In the genomic region with DNA sequence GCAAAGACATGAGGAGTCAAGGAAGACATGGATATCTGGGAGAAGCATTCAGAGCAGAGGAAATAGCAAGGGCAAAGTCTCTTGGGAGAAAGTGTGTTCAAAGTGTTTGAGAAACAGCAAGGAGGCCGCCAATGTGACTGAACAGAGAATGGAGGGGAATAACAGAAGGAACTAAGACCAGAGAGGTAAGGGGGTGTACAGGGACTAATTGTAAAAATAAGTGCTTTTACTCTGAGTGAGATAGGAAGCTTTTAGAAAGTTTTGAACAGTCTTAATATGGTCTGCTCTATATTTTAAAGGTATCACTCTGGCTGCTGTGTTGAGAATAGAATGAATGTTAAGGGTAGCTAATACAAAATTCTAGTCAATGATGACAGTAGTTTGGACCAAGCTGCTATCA, we compare ENCODE assay signal across 20 cellular contexts. TPM values are rescaled to one million over a fixed set of nuclear protein-coding genes. Genes with fewer than 3 reads are reported as not detected.
DNase-seq lines count a peak whose midpoint lies in the region; ATAC-seq, FAIRE-seq and TF ChIP-seq lines count a peak whose summit lies in the region.
"Had no signal": no experiment of that assay in that cellular context is flagged by ENCODE, and none has a peak within 500 bp of the region (broad histone marks: within the 10 kb centered on the region; RNA-seq: fewer than 3 reads in every experiment).

No MANE protein-coding gene starts in this region.

- no peak overlapping the region for H3K27ac Mint-ChIP-seq in astrocyte (ENCODE audit: unreplicated experiment)
- H3K27ac Mint-ChIP-seq: CD4-positive, CD25-positive, alpha-beta regulatory T cell; CD8-positive, alpha-beta T cell had no signal

- H3K4me2 ChIP-seq in astrocyte (ENCODE audit: low read length) (no peak overlapping the region), hepatocyte (no peak overlapping the region)
- H3K4me2 ChIP-seq: BLaER1 had no signal

- H3K9me3 ChIP-seq in HEK293 (ENCODE audit: control insufficient read depth, insufficient read depth, low read depth, low read length) (no peaks in the 10 kb centered on the region), astrocyte (ENCODE audit: insufficient read depth, low read depth, low read length) (no peaks in the 10 kb centered on the region), hepatocyte (ENCODE audit: low read depth) (no peaks in the 10 kb centered on the region)
- H3K9me3 ChIP-seq: BLaER1 had no signal

- H3K4me1 ChIP-seq in HEK293 (ENCODE audit: control insufficient read depth, insufficient read depth, low read length) = no peaks in the 10 kb centered on the region
- H3K4me1 ChIP-seq in astrocyte (ENCODE audit: insufficient read depth, low read length) = no peaks in the 10 kb centered on the region
- H3K4me1 ChIP-seq in hepatocyte (ENCODE audit: insufficient read depth) = peaks cover 4% of the 10 kb centered on the region

- H3K79me2 ChIP-seq in astrocyte (ENCODE audit: insufficient read depth, low read length) (peaks cover under 1% of the 10 kb centered on the region), hepatocyte (no peaks in the 10 kb centered on the region)

- no peaks in the 10 kb centered on the region for H4K20me1 ChIP-seq in astrocyte (ENCODE audit: insufficient read depth, low read length)
- no peaks in the 10 kb centered on the region for H4K20me1 ChIP-seq in hepatocyte (ENCODE audit: insufficient read depth, poor library complexity, severe bottlenecking)
- H4K20me1 ChIP-seq: BLaER1 had no signal

- no peaks in the 10 kb centered on the region for H3K27me3 Mint-ChIP-seq in astrocyte (ENCODE audit: low read depth, unreplicated experiment)
- H3K27me3 Mint-ChIP-seq: CD4-positive, CD25-positive, alpha-beta regulatory T cell had no signal

- CTCF ChIA-PET in HEK293 (lab: Yijun Ruan, JAX) = no interaction called here
- CTCF ChIA-PET in RWPE1 (lab: Yijun Ruan, JAX) = interaction anchor here (1.4 kb wide), 1 partner anchor 103 kb away, joined by 6 read pairs; a partner anchor contains a TSS

- DNase-seq in GM18507 (ENCODE audit: extremely low spot score, insufficient read length, low read depth) = no peak
- no peak for DNase-seq in astrocyte (ENCODE audit: low read depth)
- no peak for DNase-seq in hepatocyte (ENCODE audit: low spot score)
- no peak for DNase-seq in stimulated activated naive CD4-positive, alpha-beta T cell treated with Interleukin-2 at 50 U/mL for 16 hours (lab: John Stamatoyannopoulos, UW)
- no peak for DNase-seq in RWPE1 (ENCODE audit: low spot score)
- DNase-seq: CD4-positive, CD25-positive, alpha-beta regulatory T cell; CD8-positive, alpha-beta T cell; DMS 273 treated with DMSO at 0.1 percent for 48 hours; DMS79; EL; GDM1; GOT3; H7; HCEC 1CT had no signal

- no peak overlapping the region for H3K4me3 Mint-ChIP-seq in astrocyte (ENCODE audit: unreplicated experiment)
- H3K4me3 Mint-ChIP-seq: CD8-positive, alpha-beta T cell had no signal

- ATAC-seq in HG02763 (IDR thresholded peaks at IDR 0.05; ENCODE audit: unreplicated experiment) = no peak
- ATAC-seq: CD8-positive, alpha-beta T cell had no signal

- H2AFZ ChIP-seq in astrocyte (ENCODE audit: low read depth, low read length) = no peak overlapping the region
- no peak overlapping the region for H2AFZ ChIP-seq in hepatocyte

- H3K36me3 Mint-ChIP-seq in astrocyte (ENCODE audit: low read depth, unreplicated experiment) = peaks cover 2% of the 10 kb centered on the region
- H3K36me3 Mint-ChIP-seq: CD8-positive, alpha-beta T cell had no signal

- H3K9me2 ChIP-seq in hepatocyte (replicated peaks; ENCODE audit: insufficient read depth) = no peaks in the 10 kb centered on the region

- H3K27me3 ChIP-seq in astrocyte (ENCODE audit: insufficient read depth, low read length) = no peaks in the 10 kb centered on the region
- H3K27me3 ChIP-seq in hepatocyte = no peaks in the 10 kb centered on the region
- H3K27me3 ChIP-seq: BLaER1 had no signal

- 85% methylated on average over 1 of the region's 1 CpG for WGBS in hepatocyte (ENCODE audit: low lambda C conversion rate, missing lambda C conversion rate)

- H3K27ac ChIP-seq in HEK293 (ENCODE audit: extremely low read depth, low read depth, low read length) (no peak overlapping the region), astrocyte (ENCODE audit: low read depth, low read length) (no peak overlapping the region), hepatocyte (no peak overlapping the region), RWPE1 (no peak overlapping the region)
- H3K27ac ChIP-seq: BLaER1, C4-2B had no signal

- no peak overlapping the region for H3K4me3 ChIP-seq in HEK293 (ENCODE audit: low read depth, low read length)
- no peak overlapping the region for H3K4me3 ChIP-seq in astrocyte (ENCODE audit: insufficient read depth, low read depth, low read length)
- no peak overlapping the region for H3K4me3 ChIP-seq in hepatocyte
- H3K4me3 ChIP-seq: BLaER1 had no signal

- POLR2A ChIA-PET in HEK293 (lab: Yijun Ruan, JAX) = no interaction called here
- POLR2A ChIA-PET in RWPE1 (lab: Yijun Ruan, JAX; ENCODE audit: low non-redundant PET) = no interaction called here

- peaks cover 5% of the 10 kb centered on the region for H3K4me1 Mint-ChIP-seq in astrocyte (ENCODE audit: low read depth, unreplicated experiment)

- peaks cover 6% of the 10 kb centered on the region for H3K9me3 Mint-ChIP-seq in astrocyte (ENCODE audit: unreplicated experiment)
- H3K9me3 Mint-ChIP-seq: CD8-positive, alpha-beta T cell had no signal

- H3K36me3 ChIP-seq in HEK293 (ENCODE audit: control insufficient read depth in 2 of 2, insufficient read depth in 1 of 2, low read length in 2 of 2) (no peaks in the 10 kb centered on the region), astrocyte (ENCODE audit: insufficient read depth, low read length) (no peaks in the 10 kb centered on the region), hepatocyte (replicated peaks; ENCODE audit: insufficient read depth, low read depth) (no peaks in the 10 kb centered on the region)
- H3K36me3 ChIP-seq: BLaER1 had no signal

- peak; percentile 31 for FAIRE-seq in GM18507 (lab: Jason Lieb, UNC)
- FAIRE-seq in astrocyte (lab: Jason Lieb, UNC) = peak; percentile 5
- FAIRE-seq: D721Med, GM12891 had no signal

- TF ChIP-seq CTCF in HEK293 (tag by site-specific recombination; IDR thresholded peaks at IDR 0.05) = no peak
- no peak for TF ChIP-seq CTCF in astrocyte (IDR thresholded peaks at IDR 0.05; ENCODE audit: insufficient read depth, low read depth, low read length)
- no peak for TF ChIP-seq CTCF in hepatocyte (IDR thresholded peaks at IDR 0.05; ENCODE audit: poor library complexity)
- TF ChIP-seq CTCF in RWPE1 (conservative IDR thresholded peaks at IDR 0.05; ENCODE audit: low read depth) = no peak

- H3K9ac ChIP-seq in astrocyte (ENCODE audit: low read length) = no peak overlapping the region
- H3K9ac ChIP-seq: BLaER1 had no signal

TF ChIP-seq in HEK293, 187 proteins besides CTCF, POLR2A, EP300 and RAD21:
- TF ChIP-seq, protein P1, sequence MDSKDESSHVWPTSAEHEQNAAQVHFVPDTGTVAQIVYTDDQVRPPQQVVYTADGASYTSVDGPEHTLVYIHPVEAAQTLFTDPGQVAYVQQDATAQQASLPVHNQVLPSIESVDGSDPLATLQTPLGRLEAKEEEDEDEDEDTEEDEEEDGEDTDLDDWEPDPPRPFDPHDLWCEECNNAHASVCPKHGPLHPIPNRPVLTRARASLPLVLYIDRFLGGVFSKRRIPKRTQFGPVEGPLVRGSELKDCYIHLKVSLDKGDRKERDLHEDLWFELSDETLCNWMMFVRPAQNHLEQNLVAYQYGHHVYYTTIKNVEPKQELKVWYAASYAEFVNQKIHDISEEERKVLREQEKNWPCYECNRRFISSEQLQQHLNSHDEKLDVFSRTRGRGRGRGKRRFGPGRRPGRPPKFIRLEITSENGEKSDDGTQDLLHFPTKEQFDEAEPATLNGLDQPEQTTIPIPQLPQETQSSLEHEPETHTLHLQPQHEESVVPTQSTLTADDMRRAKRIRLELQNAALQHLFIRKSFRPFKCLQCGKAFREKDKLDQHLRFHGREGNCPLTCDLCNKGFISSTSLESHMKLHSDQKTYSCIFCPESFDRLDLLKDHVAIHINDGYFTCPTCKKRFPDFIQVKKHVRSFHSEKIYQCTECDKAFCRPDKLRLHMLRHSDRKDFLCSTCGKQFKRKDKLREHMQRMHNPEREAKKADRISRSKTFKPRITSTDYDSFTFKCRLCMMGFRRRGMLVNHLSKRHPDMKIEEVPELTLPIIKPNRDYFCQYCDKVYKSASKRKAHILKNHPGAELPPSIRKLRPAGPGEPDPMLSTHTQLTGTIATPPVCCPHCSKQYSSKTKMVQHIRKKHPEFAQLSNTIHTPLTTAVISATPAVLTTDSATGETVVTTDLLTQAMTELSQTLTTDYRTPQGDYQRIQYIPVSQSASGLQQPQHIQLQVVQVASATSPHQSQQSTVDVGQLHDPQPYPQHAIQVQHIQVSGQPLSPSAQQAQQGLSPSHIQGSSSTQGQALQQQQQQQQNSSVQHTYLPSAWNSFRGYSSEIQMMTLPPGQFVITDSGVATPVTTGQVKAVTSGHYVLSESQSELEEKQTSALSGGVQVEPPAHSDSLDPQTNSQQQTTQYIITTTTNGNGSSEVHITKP (tag by site-specific recombination; IDR thresholded peaks at IDR 0.05) = 0 out of 2 replicates have a peak, but pooled peaks have one; percentile 23
- no peak for TF ChIP-seq SETDB1 (IDR thresholded peaks at IDR 0.05; ENCODE audit: insufficient read length, low read length)

RNA-seq across cellular contexts. Expression of a gene that starts 6.8 kb away (rescaled TPM):
- total RNA-seq in astrocyte (56.4 and 63.3 TPM in 2 replicates), hepatocyte (40.8 and 42.0 TPM in 2 replicates)
- 21.9 and 22.6 TPM in 2 replicates for polyA plus RNA-seq in hepatocyte
